Comparison of ENCODE assay signal across 28 cellular contexts in the genomic region with DNA sequence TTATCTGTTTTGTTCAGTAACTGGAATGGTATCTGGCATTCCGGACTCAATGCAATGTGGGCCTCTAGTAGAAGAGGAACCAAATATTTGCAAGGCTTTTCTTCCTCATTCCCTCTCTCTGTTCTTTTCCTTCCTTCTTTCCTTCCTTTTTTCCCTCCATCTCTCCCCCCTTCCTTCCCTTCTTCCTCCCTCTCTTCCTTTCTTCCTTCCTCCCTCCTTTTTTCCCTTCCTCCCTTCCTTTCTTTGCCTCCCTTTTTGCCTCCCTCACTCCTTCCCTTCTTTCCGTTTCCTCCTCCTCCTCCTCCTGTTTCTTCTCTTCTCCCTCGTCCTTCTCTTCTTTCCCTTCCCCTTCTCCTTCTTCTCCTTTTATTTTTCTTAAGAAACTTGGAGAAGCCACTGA.
DNase-seq lines count a peak whose midpoint lies in the region; ATAC-seq, FAIRE-seq and TF ChIP-seq lines count a peak whose summit lies in the region.
"Had no signal": no experiment of that assay in that cellular context is flagged by ENCODE, and none has a peak within 500 bp of the region (broad histone marks: within the 10 kb centered on the region; RNA-seq: fewer than 3 reads in every experiment).

No MANE protein-coding gene starts in this region.

- H2AFZ ChIP-seq in H1 (ENCODE audit: low read length), result peak overlapping the region; percentile 29; the same call in 1 of the 2 replicates

- H4K91ac ChIP-seq in H1 (replicated peaks; ENCODE audit: insufficient read length, low read length), result no peak overlapping the region

- H3K27ac ChIP-seq in H1 (ENCODE audit: low read depth, low read length) (no peak overlapping the region), testis (no peak overlapping the region)
- H3K27ac ChIP-seq: BLaER1 had no signal

- H3K4me1 ChIP-seq in H1 (replicated peaks in 1 of 4; ENCODE audit: control insufficient read depth in 3 of 4, insufficient read depth in 4 of 4, low read length in 3 of 4) (no peaks in the 10 kb centered on the region), testis (no peaks in the 10 kb centered on the region), mucosa of descending colon (ENCODE audit: low read depth) (no peaks in the 10 kb centered on the region)
- H3K4me1 ChIP-seq: BE2C, BLaER1 had no signal

- no peak for ATAC-seq in WTC11
- no peak for ATAC-seq in mucosa of descending colon
- ATAC-seq: GM12878 had no signal

- H3K4me1 Mint-ChIP-seq in WTC11, result 0 out of 2 replicates have a peak, but pooled peaks cover 2% of the 10 kb centered on the region
- H3K4me1 Mint-ChIP-seq: CD14-positive monocyte had no signal

- no peak overlapping the region for H2BK20ac ChIP-seq in H1 (ENCODE audit: low read length)

- no peak overlapping the region for H3K4me2 ChIP-seq in H1 (ENCODE audit: insufficient read depth in 1 of 2, low read depth in 2 of 2, low read length in 2 of 2)
- H3K4me2 ChIP-seq: BLaER1 had no signal

- no peak overlapping the region for H2AK5ac ChIP-seq in H1 (ENCODE audit: low read depth, low read length)

- 57% methylated on average over 3 of the region's 3 CpGs; no CpG with 5 or more reads in 1 of the 2 experiments for WGBS in H1 (ENCODE audit: extremely low coverage in 1 of 2, insufficient coverage in 1 of 2, insufficient read length in 1 of 2, insufficient replicate concordance in 2 of 2, low coverage in 1 of 2, low lambda C conversion rate in 2 of 2, missing lambda C conversion rate in 1 of 2), 2 experiments
- 84 to 90% methylated on average over 3 of the region's 3 CpGs for WGBS in testis, 2 donors

- H3K9me3 ChIP-seq in H1 (ENCODE audit: insufficient read depth in 2 of 2, low read depth in 1 of 2, low read length in 1 of 2), result no peaks in the 10 kb centered on the region
- H3K9me3 ChIP-seq in testis, result no peaks in the 10 kb centered on the region
- H3K9me3 ChIP-seq in mucosa of descending colon, result no peaks in the 10 kb centered on the region
- H3K9me3 ChIP-seq: BE2C, BLaER1 had no signal

- no peak overlapping the region for H2BK15ac ChIP-seq in H1 (ENCODE audit: low read length)

- no peak overlapping the region for H2BK5ac ChIP-seq in H1 (ENCODE audit: low read depth, low read length)

- TF ChIP-seq CTCF in WTC11 (IDR thresholded peaks at IDR 0.05) (no peak), H1 (IDR thresholded peaks at IDR 0.05; ENCODE audit: control extremely low read depth in 1 of 3, insufficient read depth in 1 of 3, low read depth in 1 of 3, low read length in 3 of 3) (no peak), testis (IDR thresholded peaks at IDR 0.05) (no peak), mucosa of descending colon (IDR thresholded peaks at IDR 0.05) (no peak)

- no peak for TF ChIP-seq RAD21 in H1 (IDR thresholded peaks at IDR 0.05 in 1 of 2, conservative IDR thresholded peaks at IDR 0.05 in 1 of 2; ENCODE audit: low read depth in 2 of 2, low read length in 2 of 2)

- no peaks in the 10 kb centered on the region for H3K79me1 ChIP-seq in H1 (ENCODE audit: low read depth, low read length)

- no peaks in the 10 kb centered on the region for H3K36me3 Mint-ChIP-seq in WTC11
- H3K36me3 Mint-ChIP-seq: CD14-positive monocyte; CD4-positive, alpha-beta memory T cell; CD4-positive, CD25-positive, alpha-beta regulatory T cell had no signal

- FAIRE-seq in H1 (lab: Jason Lieb, UNC), result no peak
- FAIRE-seq: A204.1, GM12878, GM12892, GM18507 had no signal

- no peak overlapping the region for H4K5ac ChIP-seq in H1 (ENCODE audit: insufficient read length, low read depth, low read length)

- H3K9ac ChIP-seq in H1 (replicated peaks in 1 of 4; ENCODE audit: extremely low read depth in 1 of 4, low read depth in 3 of 4, low read length in 3 of 4), result no peak overlapping the region
- H3K9ac ChIP-seq: BLaER1 had no signal

- H3K27me3 ChIP-seq in H1 (replicated peaks in 1 of 4; ENCODE audit: control insufficient read depth in 3 of 4, extremely low read depth in 1 of 4, insufficient read depth in 3 of 4, low read length in 3 of 4) (no peaks in the 10 kb centered on the region), testis (no peaks in the 10 kb centered on the region)
- H3K27me3 ChIP-seq: BE2C, BLaER1 had no signal

- no peak overlapping the region for H3K18ac ChIP-seq in H1 (ENCODE audit: extremely low read depth, low read length)

- H3K56ac ChIP-seq in H1 (replicated peaks; ENCODE audit: insufficient read length, low read depth, low read length), result no peak overlapping the region

- intact Hi-C loops in testis (cut with DNase I; ENCODE audit: low total_unique reads) (no loop called here), mucosa of descending colon (cut with DNase I, micrococcal nuclease) (no loop called here)

- H3K23ac ChIP-seq in H1 (ENCODE audit: insufficient read length), result no peak overlapping the region

- H3K36me3 ChIP-seq in H1 (ENCODE audit: control insufficient read depth in 2 of 4, insufficient read depth in 4 of 4, low read length in 3 of 4), result no peaks in the 10 kb centered on the region
- no peaks in the 10 kb centered on the region for H3K36me3 ChIP-seq in testis (ENCODE audit: low read depth, missing control alignments)
- H3K36me3 ChIP-seq in mucosa of descending colon (ENCODE audit: low read depth), result no peaks in the 10 kb centered on the region
- H3K36me3 ChIP-seq: BE2C, BLaER1 had no signal

- no peaks in the 10 kb centered on the region for H4K20me1 ChIP-seq in H1 (replicated peaks in 1 of 2; ENCODE audit: control insufficient read depth in 1 of 2, insufficient read depth in 2 of 2, low read length in 2 of 2)
- H4K20me1 ChIP-seq: BLaER1 had no signal

- no peak for TF ChIP-seq POLR2A in H1 (IDR thresholded peaks at IDR 0.05; ENCODE audit: control extremely low read depth in 1 of 2, low read depth in 2 of 2, low read length in 2 of 2)
- TF ChIP-seq POLR2A in testis (IDR thresholded peaks at IDR 0.05), result no peak

- no peak overlapping the region for H4K8ac ChIP-seq in H1 (ENCODE audit: extremely low read depth, insufficient read depth, low read length)

- CTCF ChIA-PET in WTC11 (lab: Charles Lee), result no interaction called here
- CTCF ChIA-PET in H1 (lab: Charles Lee; ENCODE audit: partially characterized antibody), result interaction anchor here (1.2 kb wide), 1 partner anchor 53 kb away, joined by 3 read pairs; no protein-coding TSS in a partner anchor

- 0 out of 2 replicates have a peak, but pooled peaks cover 3% of the 10 kb centered on the region for H3K9me3 Mint-ChIP-seq in WTC11
- H3K9me3 Mint-ChIP-seq: CD8-positive, alpha-beta memory T cell had no signal

- DNase-seq in LHCN-M2 (ENCODE audit: low read depth) (peak; percentile 5), WTC11 (ENCODE audit: low spot score) (no peak), H1 (ENCODE audit: low read depth in 1 of 2, low spot score in 2 of 2) (no peak), HCEC 1CT (no peak), testis (no peak), NOMO-1 treated with DMSO at 0.1 percent for 48 hours (lab: John Stamatoyannopoulos, UW; ENCODE audit: unreplicated experiment) (no peak), mucosa of descending colon (no peak)
- DNase-seq: 8988T; ACHN; BE2C; C1 segment of cervical spinal cord; CD4-positive, alpha-beta memory T cell; CD4-positive, CD25-positive, alpha-beta regulatory T cell; CD8-positive, alpha-beta memory T cell; COR-L47; DMS 273 treated with DMSO at 0.1 percent for 48 hours; DMS153; DMS53; DMS79; DND-41; EL; GDM1 had no signal

- no peaks in the 10 kb centered on the region for H3K23me2 ChIP-seq in H1 (ENCODE audit: low read depth, low read length)

- POLR2A ChIA-PET in WTC11 (lab: Charles Lee) (no interaction called here), H1 (lab: Charles Lee; ENCODE audit: partially characterized antibody) (no interaction called here)

- no peak overlapping the region for H3K4ac ChIP-seq in H1 (replicated peaks; ENCODE audit: insufficient read length, low read depth, low read length)

- TF ChIP-seq EP300 in H1 (IDR thresholded peaks at IDR 0.05; ENCODE audit: borderline replicate concordance in 1 of 2, low read depth in 2 of 2, low read length in 2 of 2), result no peak

- no peak overlapping the region for H2BK120ac ChIP-seq in H1 (replicated peaks; ENCODE audit: low read depth, low read length)

- no peaks in the 10 kb centered on the region for H3K27me3 Mint-ChIP-seq in WTC11 (ENCODE audit: low read depth)
- H3K27me3 Mint-ChIP-seq: CD4-positive, alpha-beta memory T cell; CD8-positive, alpha-beta memory T cell had no signal

- no peak overlapping the region for H3K4me3 Mint-ChIP-seq in WTC11
- H3K4me3 Mint-ChIP-seq: CD14-positive monocyte; CD4-positive, alpha-beta memory T cell; CD4-positive, CD25-positive, alpha-beta regulatory T cell; CD8-positive, alpha-beta memory T cell had no signal

- no peak overlapping the region for H3K14ac ChIP-seq in H1 (ENCODE audit: insufficient read length)

- H2BK12ac ChIP-seq in H1 (ENCODE audit: low read depth, low read length), result no peak overlapping the region

- no peak overlapping the region for H3K27ac Mint-ChIP-seq in WTC11
- H3K27ac Mint-ChIP-seq: CD4-positive, alpha-beta memory T cell had no signal

- H3K4me3 ChIP-seq in H1 (ENCODE audit: extremely low read depth in 1 of 4, insufficient read depth in 2 of 4, low read depth in 3 of 4, low read length in 4 of 4) (no peak overlapping the region), testis (no peak overlapping the region), mucosa of descending colon (no peak overlapping the region)
- H3K4me3 ChIP-seq: BLaER1, GM12878 had no signal

- H3K79me2 ChIP-seq in H1 (ENCODE audit: control insufficient read depth in 1 of 2, insufficient read depth in 2 of 2, low read length in 2 of 2), result no peaks in the 10 kb centered on the region

TF ChIP-seq in WTC11, 78 proteins besides CTCF, POLR2A, EP300 and RAD21 (continues in another document):
- no peak for TF ChIP-seq ZNF263 (CRISPR knock-in tag; IDR thresholded peaks at IDR 0.05; ENCODE audit: low read depth)

TF ChIP-seq in H1, 55 proteins besides CTCF, POLR2A, EP300 and RAD21:
- TF ChIP-seq TAF1 (IDR thresholded peaks at IDR 0.05; ENCODE audit: low read depth, low read length), result no peak
- no peak for TF ChIP-seq CHD2 (IDR thresholded peaks at IDR 0.05; ENCODE audit: low read length)
- TF ChIP-seq, protein P1, sequence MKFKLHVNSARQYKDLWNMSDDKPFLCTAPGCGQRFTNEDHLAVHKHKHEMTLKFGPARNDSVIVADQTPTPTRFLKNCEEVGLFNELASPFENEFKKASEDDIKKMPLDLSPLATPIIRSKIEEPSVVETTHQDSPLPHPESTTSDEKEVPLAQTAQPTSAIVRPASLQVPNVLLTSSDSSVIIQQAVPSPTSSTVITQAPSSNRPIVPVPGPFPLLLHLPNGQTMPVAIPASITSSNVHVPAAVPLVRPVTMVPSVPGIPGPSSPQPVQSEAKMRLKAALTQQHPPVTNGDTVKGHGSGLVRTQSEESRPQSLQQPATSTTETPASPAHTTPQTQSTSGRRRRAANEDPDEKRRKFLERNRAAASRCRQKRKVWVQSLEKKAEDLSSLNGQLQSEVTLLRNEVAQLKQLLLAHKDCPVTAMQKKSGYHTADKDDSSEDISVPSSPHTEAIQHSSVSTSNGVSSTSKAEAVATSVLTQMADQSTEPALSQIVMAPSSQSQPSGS (IDR thresholded peaks at IDR 0.05; ENCODE audit: low read length), result no peak
- no peak for TF ChIP-seq RXRA (IDR thresholded peaks at IDR 0.05; ENCODE audit: insufficient read depth, low read depth, low read length)
- TF ChIP-seq JUND (IDR thresholded peaks at IDR 0.05; ENCODE audit: low read length), result no peak
- no peak for TF ChIP-seq GABPA (IDR thresholded peaks at IDR 0.05; ENCODE audit: borderline replicate concordance, insufficient read depth, low read length)
- no peak for TF ChIP-seq NRF1 (IDR thresholded peaks at IDR 0.05; ENCODE audit: low read depth, low read length)
TF ChIP-seq in H1: peak in this region for 0.
